ENCODE assay signal across 2 cellular contexts in the genomic region with DNA sequence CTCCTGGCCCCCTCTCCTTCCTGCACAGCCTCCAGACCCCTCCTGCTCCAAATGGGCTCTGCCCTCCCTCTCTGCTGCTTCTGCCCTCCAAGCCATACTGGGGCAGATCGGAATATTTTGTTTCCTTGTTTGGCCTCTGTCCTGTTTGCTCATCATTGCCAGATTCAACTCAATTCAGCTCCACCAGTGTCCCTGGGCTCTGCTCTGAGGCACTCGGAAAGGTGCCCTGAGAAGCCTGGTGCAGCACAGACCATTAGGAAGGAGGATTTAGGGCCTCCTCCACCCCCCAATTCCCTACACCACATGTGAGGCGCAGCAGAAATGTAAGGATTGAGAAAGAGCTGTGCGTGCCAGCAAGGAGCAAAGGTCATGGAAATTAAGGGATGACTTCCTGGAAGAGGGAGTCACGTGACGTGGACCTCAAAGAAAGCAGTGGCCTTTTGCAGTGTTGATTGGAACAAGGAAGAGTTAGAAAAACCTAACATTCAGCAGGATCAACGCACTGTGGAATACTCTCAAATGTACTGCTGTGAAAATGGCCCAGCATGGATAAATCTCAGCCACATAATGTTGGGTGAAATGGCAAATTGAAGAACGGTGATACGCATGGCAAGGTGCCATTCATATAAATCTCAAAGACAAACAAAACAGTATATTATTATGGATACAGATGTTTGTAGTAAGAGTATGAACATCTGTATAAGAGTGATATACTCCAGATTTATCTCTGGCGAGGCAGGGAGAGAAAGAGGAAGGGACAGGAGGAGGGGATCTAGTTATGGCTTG.
TF ChIP-seq lines count a peak whose summit lies in the region.

No MANE protein-coding gene starts in this region.

TF ChIP-seq in K562, 482 proteins besides CTCF, POLR2A, EP300 and RAD21 (continued from another document and continues in another):
- TF ChIP-seq, protein P1, sequence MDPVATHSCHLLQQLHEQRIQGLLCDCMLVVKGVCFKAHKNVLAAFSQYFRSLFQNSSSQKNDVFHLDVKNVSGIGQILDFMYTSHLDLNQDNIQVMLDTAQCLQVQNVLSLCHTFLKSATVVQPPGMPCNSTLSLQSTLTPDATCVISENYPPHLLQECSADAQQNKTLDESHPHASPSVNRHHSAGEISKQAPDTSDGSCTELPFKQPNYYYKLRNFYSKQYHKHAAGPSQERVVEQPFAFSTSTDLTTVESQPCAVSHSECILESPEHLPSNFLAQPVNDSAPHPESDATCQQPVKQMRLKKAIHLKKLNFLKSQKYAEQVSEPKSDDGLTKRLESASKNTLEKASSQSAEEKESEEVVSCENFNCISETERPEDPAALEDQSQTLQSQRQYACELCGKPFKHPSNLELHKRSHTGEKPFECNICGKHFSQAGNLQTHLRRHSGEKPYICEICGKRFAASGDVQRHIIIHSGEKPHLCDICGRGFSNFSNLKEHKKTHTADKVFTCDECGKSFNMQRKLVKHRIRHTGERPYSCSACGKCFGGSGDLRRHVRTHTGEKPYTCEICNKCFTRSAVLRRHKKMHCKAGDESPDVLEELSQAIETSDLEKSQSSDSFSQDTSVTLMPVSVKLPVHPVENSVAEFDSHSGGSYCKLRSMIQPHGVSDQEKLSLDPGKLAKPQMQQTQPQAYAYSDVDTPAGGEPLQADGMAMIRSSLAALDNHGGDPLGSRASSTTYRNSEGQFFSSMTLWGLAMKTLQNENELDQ (CRISPR knock-in tag; IDR thresholded peaks at IDR 0.05; ENCODE audit: borderline replicate concordance) = no peak
- no peak for TF ChIP-seq NCOA1 (IDR thresholded peaks at IDR 0.05; ENCODE audit: low read depth)
- no peak for TF ChIP-seq HNRNPLL (IDR thresholded peaks at IDR 0.05; ENCODE audit: low read depth, low read length, poor library complexity, severe bottlenecking)
- TF ChIP-seq GTF3C2 (IDR thresholded peaks at IDR 0.05; ENCODE audit: borderline replicate concordance, extremely low read depth, insufficient read length) = no peak
- TF ChIP-seq ZKSCAN8 (CRISPR knock-in tag; IDR thresholded peaks at IDR 0.05) = no peak
- no peak for TF ChIP-seq BCL6 (CRISPR knock-in tag; IDR thresholded peaks at IDR 0.05)
- TF ChIP-seq NONO (IDR thresholded peaks at IDR 0.05; ENCODE audit: low read depth in 2 of 2, low read length in 1 of 2) = no peak
- TF ChIP-seq KLF13 (tag; IDR thresholded peaks at IDR 0.05; ENCODE audit: borderline replicate concordance, low read depth) = no peak
- TF ChIP-seq, protein P2, sequence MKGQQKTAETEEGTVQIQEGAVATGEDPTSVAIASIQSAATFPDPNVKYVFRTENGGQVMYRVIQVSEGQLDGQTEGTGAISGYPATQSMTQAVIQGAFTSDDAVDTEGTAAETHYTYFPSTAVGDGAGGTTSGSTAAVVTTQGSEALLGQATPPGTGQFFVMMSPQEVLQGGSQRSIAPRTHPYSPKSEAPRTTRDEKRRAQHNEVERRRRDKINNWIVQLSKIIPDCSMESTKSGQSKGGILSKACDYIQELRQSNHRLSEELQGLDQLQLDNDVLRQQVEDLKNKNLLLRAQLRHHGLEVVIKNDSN (CRISPR knock-in tag; IDR thresholded peaks at IDR 0.05) = peak; percentile 46; the same call in 1 of the 2 replicates
- no peak for TF ChIP-seq NFATC3 (IDR thresholded peaks at IDR 0.05)
- no peak for TF ChIP-seq HDAC6 (IDR thresholded peaks at IDR 0.05; ENCODE audit: low read depth, low read length)
- TF ChIP-seq, protein P3, sequence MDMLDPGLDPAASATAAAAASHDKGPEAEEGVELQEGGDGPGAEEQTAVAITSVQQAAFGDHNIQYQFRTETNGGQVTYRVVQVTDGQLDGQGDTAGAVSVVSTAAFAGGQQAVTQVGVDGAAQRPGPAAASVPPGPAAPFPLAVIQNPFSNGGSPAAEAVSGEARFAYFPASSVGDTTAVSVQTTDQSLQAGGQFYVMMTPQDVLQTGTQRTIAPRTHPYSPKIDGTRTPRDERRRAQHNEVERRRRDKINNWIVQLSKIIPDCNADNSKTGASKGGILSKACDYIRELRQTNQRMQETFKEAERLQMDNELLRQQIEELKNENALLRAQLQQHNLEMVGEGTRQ (CRISPR knock-in tag; IDR thresholded peaks at IDR 0.05) = peak; percentile 76
- no peak for TF ChIP-seq ZNF707 (CRISPR knock-in tag; conservative IDR thresholded peaks at IDR 0.05)
- TF ChIP-seq, protein P4, sequence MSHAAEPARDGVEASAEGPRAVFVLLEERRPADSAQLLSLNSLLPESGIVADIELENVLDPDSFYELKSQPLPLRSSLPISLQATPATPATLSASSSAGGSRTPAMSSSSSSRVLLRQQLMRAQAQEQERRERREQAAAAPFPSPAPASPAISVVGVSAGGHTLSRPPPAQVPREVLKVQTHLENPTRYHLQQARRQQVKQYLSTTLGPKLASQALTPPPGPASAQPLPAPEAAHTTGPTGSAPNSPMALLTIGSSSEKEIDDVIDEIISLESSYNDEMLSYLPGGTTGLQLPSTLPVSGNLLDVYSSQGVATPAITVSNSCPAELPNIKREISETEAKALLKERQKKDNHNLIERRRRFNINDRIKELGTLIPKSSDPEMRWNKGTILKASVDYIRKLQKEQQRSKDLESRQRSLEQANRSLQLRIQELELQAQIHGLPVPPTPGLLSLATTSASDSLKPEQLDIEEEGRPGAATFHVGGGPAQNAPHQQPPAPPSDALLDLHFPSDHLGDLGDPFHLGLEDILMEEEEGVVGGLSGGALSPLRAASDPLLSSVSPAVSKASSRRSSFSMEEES (CRISPR knock-in tag; IDR thresholded peaks at IDR 0.05) = peak; percentile 83
- no peak for TF ChIP-seq KLF1 (tag; IDR thresholded peaks at IDR 0.05)
- no peak for TF ChIP-seq TAF7 (tag; IDR thresholded peaks at IDR 0.05)
- no peak for TF ChIP-seq HMBOX1 (IDR thresholded peaks at IDR 0.05)

TF ChIP-seq in HepG2, 621 proteins besides CTCF, POLR2A, EP300 and RAD21 (continued from another document and continues in another):
- TF ChIP-seq E2F1 (CRISPR knock-in tag; IDR thresholded peaks at IDR 0.05) = no peak
- peak; percentile 90; the same call in 1 of the 2 replicates for TF ChIP-seq MIER3 (CRISPR knock-in tag; IDR thresholded peaks at IDR 0.05; ENCODE audit: borderline replicate concordance)
- peak; percentile 94 for TF ChIP-seq CEBPG (CRISPR knock-in tag; IDR thresholded peaks at IDR 0.05)
- TF ChIP-seq MED1 (CRISPR knock-in tag; IDR thresholded peaks at IDR 0.05) = peak; percentile 73
- TF ChIP-seq, protein P1 (CRISPR knock-in tag; IDR thresholded peaks at IDR 0.05; ENCODE audit: borderline replicate concordance) = peak; percentile 67; the same call in 1 of the 2 replicates
- TF ChIP-seq TBP (CRISPR knock-in tag; IDR thresholded peaks at IDR 0.05) = no peak
- no peak for TF ChIP-seq RBAK (CRISPR knock-in tag; IDR thresholded peaks at IDR 0.05)
- no peak for TF ChIP-seq MBNL3 (CRISPR knock-in tag; conservative IDR thresholded peaks at IDR 0.05)
- peak; percentile 88 for TF ChIP-seq SAP130 (CRISPR knock-in tag; IDR thresholded peaks at IDR 0.05; ENCODE audit: low read depth)
- no peak for TF ChIP-seq ZNF558 (CRISPR knock-in tag; IDR thresholded peaks at IDR 0.05; ENCODE audit: borderline replicate concordance)
- 0 out of 2 replicates have a peak, but pooled peaks have one; percentile 10 for TF ChIP-seq MAZ (IDR thresholded peaks at IDR 0.05; ENCODE audit: borderline replicate concordance, low read depth, low read length)
- peak; percentile 33; the same call in 1 of the 2 replicates for TF ChIP-seq MAZ (CRISPR knock-in tag; IDR thresholded peaks at IDR 0.05; ENCODE audit: low read depth)
- TF ChIP-seq HMGXB3 (CRISPR knock-in tag; IDR thresholded peaks at IDR 0.05; ENCODE audit: borderline replicate concordance) = peak; percentile 87
- TF ChIP-seq RCOR2 (CRISPR knock-in tag; IDR thresholded peaks at IDR 0.05) = peak; percentile 85
- TF ChIP-seq DMAP1 (CRISPR knock-in tag; IDR thresholded peaks at IDR 0.05) = peak; percentile 72
- TF ChIP-seq SRY (CRISPR knock-in tag; IDR thresholded peaks at IDR 0.05) = no peak
- no peak; the same call in 1 of the 2 replicates for TF ChIP-seq ZNF317 (CRISPR knock-in tag; IDR thresholded peaks at IDR 0.05)
- TF ChIP-seq SOX5 (CRISPR knock-in tag; IDR thresholded peaks at IDR 0.05; ENCODE audit: borderline replicate concordance) = peak; percentile 76
- TF ChIP-seq CCDC6 (CRISPR knock-in tag; IDR thresholded peaks at IDR 0.05) = peak; percentile 73; the same call in 1 of the 2 replicates
- TF ChIP-seq THAP7 (CRISPR knock-in tag; IDR thresholded peaks at IDR 0.05) = peak; percentile 35; the same call in 1 of the 2 replicates
- peak; percentile 73 for TF ChIP-seq MED8 (CRISPR knock-in tag; IDR thresholded peaks at IDR 0.05; ENCODE audit: insufficient replicate concordance)
- TF ChIP-seq TEAD2 (CRISPR knock-in tag; IDR thresholded peaks at IDR 0.05) = no peak
- TF ChIP-seq MLX (CRISPR knock-in tag; IDR thresholded peaks at IDR 0.05) = peak; percentile 93
- TF ChIP-seq ARNT (IDR thresholded peaks at IDR 0.05) = peak; percentile 87; the same call in 1 of the 2 replicates
- TF ChIP-seq, protein P5, sequence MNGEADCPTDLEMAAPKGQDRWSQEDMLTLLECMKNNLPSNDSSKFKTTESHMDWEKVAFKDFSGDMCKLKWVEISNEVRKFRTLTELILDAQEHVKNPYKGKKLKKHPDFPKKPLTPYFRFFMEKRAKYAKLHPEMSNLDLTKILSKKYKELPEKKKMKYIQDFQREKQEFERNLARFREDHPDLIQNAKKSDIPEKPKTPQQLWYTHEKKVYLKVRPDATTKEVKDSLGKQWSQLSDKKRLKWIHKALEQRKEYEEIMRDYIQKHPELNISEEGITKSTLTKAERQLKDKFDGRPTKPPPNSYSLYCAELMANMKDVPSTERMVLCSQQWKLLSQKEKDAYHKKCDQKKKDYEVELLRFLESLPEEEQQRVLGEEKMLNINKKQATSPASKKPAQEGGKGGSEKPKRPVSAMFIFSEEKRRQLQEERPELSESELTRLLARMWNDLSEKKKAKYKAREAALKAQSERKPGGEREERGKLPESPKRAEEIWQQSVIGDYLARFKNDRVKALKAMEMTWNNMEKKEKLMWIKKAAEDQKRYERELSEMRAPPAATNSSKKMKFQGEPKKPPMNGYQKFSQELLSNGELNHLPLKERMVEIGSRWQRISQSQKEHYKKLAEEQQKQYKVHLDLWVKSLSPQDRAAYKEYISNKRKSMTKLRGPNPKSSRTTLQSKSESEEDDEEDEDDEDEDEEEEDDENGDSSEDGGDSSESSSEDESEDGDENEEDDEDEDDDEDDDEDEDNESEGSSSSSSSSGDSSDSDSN (CRISPR knock-in tag; IDR thresholded peaks at IDR 0.05) = no peak
- TF ChIP-seq ATF7 (IDR thresholded peaks at IDR 0.05) = no peak
- no peak for TF ChIP-seq ATF7 (CRISPR knock-in tag; IDR thresholded peaks at IDR 0.05)
